Comparison of ENCODE assay signal across 32 cellular contexts in the genomic region with DNA sequence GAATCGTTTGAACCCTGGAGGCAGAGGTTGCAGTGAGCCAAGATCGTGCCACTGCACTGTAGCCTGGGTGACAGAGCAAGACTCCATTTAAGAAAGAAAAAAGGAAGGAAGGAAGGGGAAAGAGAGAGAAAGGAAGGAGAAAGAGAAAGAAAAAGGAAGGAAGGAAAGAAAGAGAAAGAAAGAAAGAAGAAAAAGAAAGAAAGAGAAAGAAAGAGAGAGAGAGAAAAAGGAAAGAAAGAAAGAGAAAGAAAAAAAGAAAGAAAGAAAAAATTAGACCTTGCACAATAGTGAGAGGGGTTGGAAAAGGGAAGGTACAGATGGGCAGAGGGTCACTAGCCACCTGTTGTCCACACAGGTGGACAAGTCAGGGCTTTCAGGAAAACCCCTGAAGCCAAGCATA.
"Had no signal": no experiment of that assay in that cellular context is flagged by ENCODE, and none has a peak within 500 bp of the region (broad histone marks: within the 10 kb centered on the region; RNA-seq: fewer than 3 reads in every experiment).

No MANE protein-coding gene starts in this region.

- H3K27ac Mint-ChIP-seq: activated CD4-positive, alpha-beta memory T cell treated with anti-CD3 and anti-CD28 coated beads, Interleukin-2, amount 10 ng/mL, durations not matched to agents 7 days and 5 days; activated CD4-positive, alpha-beta T cell treated with anti-CD3 and anti-CD28 coated beads, Interleukin-2, amount 10 ng/mL, durations not matched to agents 7 days and 5 days; activated CD8-positive, alpha-beta memory T cell treated with anti-CD3 and anti-CD28 coated beads, Interleukin-2, amount 10 ng/mL, durations not matched to agents 7 days and 5 days; activated naive CD8-positive, alpha-beta T cell; activated T-helper 1 cell treated with anti-CD3 and anti-CD28 coated beads, Interleukin-12 subunit alpha, Interleukin-12 subunit beta, Interleukin-2, Interleukin-4 antibody, amounts not matched to agents 30 ng/mL and 10 ng/mL and 1 ng/mL, durations not matched to agents 14 hours and 24 hours and 36 hours; activated T-helper 2 cell treated with anti-CD3 and anti-CD28 coated beads, Interferon-gamma antibody, Interleukin-2, Interleukin-4, amounts not matched to agents 10 μg/mL and 5 μg/mL and 100 μg/mL, durations not matched to agents 14 hours and 24 hours and 36 hours; effector memory CD8-positive, alpha-beta T cell; T-helper 17 cell; T-helper 2 cell treated with Interferon-gamma antibody and Interleukin-4, amounts not matched to agents 5 μg/mL and 100 μg/mL, for 36 hours had no signal

- H3K4me3 Mint-ChIP-seq: activated CD4-positive, alpha-beta memory T cell treated with anti-CD3 and anti-CD28 coated beads, Interleukin-2, amount 10 ng/mL, durations not matched to agents 7 days and 5 days; activated CD4-positive, alpha-beta T cell treated with anti-CD3 and anti-CD28 coated beads, Interleukin-2, amount 10 ng/mL, durations not matched to agents 7 days and 5 days; activated CD8-positive, alpha-beta memory T cell treated with anti-CD3 and anti-CD28 coated beads, Interleukin-2, amount 10 ng/mL, durations not matched to agents 7 days and 5 days; activated naive CD8-positive, alpha-beta T cell; activated T-helper 1 cell treated with anti-CD3 and anti-CD28 coated beads, Interleukin-12 subunit alpha, Interleukin-12 subunit beta, Interleukin-2, Interleukin-4 antibody, amounts not matched to agents 30 ng/mL and 10 ng/mL and 1 ng/mL, durations not matched to agents 14 hours and 24 hours and 36 hours; effector memory CD8-positive, alpha-beta T cell; T-helper 17 cell; T-helper 2 cell treated with Interferon-gamma antibody and Interleukin-4, amounts not matched to agents 5 μg/mL and 100 μg/mL, for 36 hours had no signal

- H3K36me3 ChIP-seq: brain microvascular endothelial cell, esophagus muscularis mucosa, gastrocnemius medialis, heart left ventricle had no signal

- H3K9me3 ChIP-seq: esophagus muscularis mucosa, gastrocnemius medialis had no signal

- H3K4me3 ChIP-seq: esophagus muscularis mucosa, gastrocnemius medialis, heart left ventricle had no signal

- H3K4me1 ChIP-seq: foreskin keratinocyte had no signal

- DNase-seq: activated CD4-positive, alpha-beta memory T cell treated with anti-CD3 and anti-CD28 coated beads, Interleukin-2, amount 10 ng/mL, durations not matched to agents 7 days and 5 days; activated CD4-positive, alpha-beta T cell treated with anti-CD3 and anti-CD28 coated beads for 1 hour; activated CD4-positive, alpha-beta T cell treated with anti-CD3 and anti-CD28 coated beads for 4 hours; activated CD4-positive, alpha-beta T cell treated with anti-CD3 and anti-CD28 coated beads, Interleukin-2, amount 10 ng/mL, durations not matched to agents 7 days and 5 days; activated CD4-positive, alpha-beta T cell treated with anti-CD3 and anti-CD28 coated beads, Interleukin-2, amount 50 U/mL, for 4 hours; activated CD8-positive, alpha-beta memory T cell treated with anti-CD3 and anti-CD28 coated beads, Interleukin-2, amount 10 ng/mL, durations not matched to agents 7 days and 5 days; activated CD8-positive, alpha-beta memory T cell treated with anti-CD3 and anti-CD28 coated beads, Interleukin-2, amount 50 U/mL, for 4 hours; activated gamma-delta T cell treated with Interleukin-2 at 50 U/mL for 16 hours; activated naive CD4-positive, alpha-beta T cell treated with anti-CD3 and anti-CD28 coated beads, Interleukin-2, amount 50 U/mL, for 16 hours; activated naive CD4-positive, alpha-beta T cell treated with Interleukin-2 at 50 U/mL for 16 hours; activated T-cell treated with anti-CD3 and anti-CD28 coated beads, Interleukin-2, amount 50 U/mL, for 1 hour; activated T-cell treated with anti-CD3 and anti-CD28 coated beads, Interleukin-2, amount 50 U/mL, for 48 hours; amniotic stem cell; anterior cingulate cortex; brain microvascular endothelial cell; cortex of kidney; dermis blood vessel endothelial cell; effector CD4-positive, alpha-beta T cell; effector memory CD8-positive, alpha-beta T cell; erythroblast; foreskin keratinocyte; gastrocnemius medialis; glutamatergic neuron; T-helper 1 cell; T-helper 17 cell; T1000 had no signal

- H3K36me3 Mint-ChIP-seq: activated CD8-positive, alpha-beta memory T cell treated with anti-CD3 and anti-CD28 coated beads, Interleukin-2, amount 10 ng/mL, durations not matched to agents 7 days and 5 days; activated naive CD8-positive, alpha-beta T cell had no signal

- H3K27me3 ChIP-seq: brain microvascular endothelial cell, esophagus muscularis mucosa had no signal

- H3K9me3 Mint-ChIP-seq: activated CD4-positive, alpha-beta memory T cell treated with anti-CD3 and anti-CD28 coated beads, Interleukin-2, amount 10 ng/mL, durations not matched to agents 7 days and 5 days; activated CD4-positive, alpha-beta T cell treated with anti-CD3 and anti-CD28 coated beads, Interleukin-2, amount 10 ng/mL, durations not matched to agents 7 days and 5 days; activated T-helper 1 cell treated with anti-CD3 and anti-CD28 coated beads, Interleukin-12 subunit alpha, Interleukin-12 subunit beta, Interleukin-2, Interleukin-4 antibody, amounts not matched to agents 30 ng/mL and 10 ng/mL and 1 ng/mL, durations not matched to agents 14 hours and 24 hours and 36 hours; activated T-helper 2 cell treated with anti-CD3 and anti-CD28 coated beads, Interferon-gamma antibody, Interleukin-2, Interleukin-4, amounts not matched to agents 10 μg/mL and 5 μg/mL and 100 μg/mL, durations not matched to agents 14 hours and 24 hours and 36 hours; effector memory CD8-positive, alpha-beta T cell; T-helper 2 cell treated with Interferon-gamma antibody and Interleukin-4, amounts not matched to agents 5 μg/mL and 100 μg/mL, for 36 hours had no signal

- H3K27ac ChIP-seq: brain microvascular endothelial cell, esophagus muscularis mucosa, foreskin keratinocyte, gastrocnemius medialis, heart left ventricle had no signal

- ATAC-seq: activated CD8-positive, alpha-beta memory T cell treated with anti-CD3 and anti-CD28 coated beads, Interleukin-2, amount 10 ng/mL, durations not matched to agents 7 days and 5 days; effector memory CD8-positive, alpha-beta T cell; foreskin keratinocyte; gastrocnemius medialis; heart left ventricle; T-helper 17 cell had no signal
